24 cellular contexts compared by ENCODE assay signal in the genomic region with DNA sequence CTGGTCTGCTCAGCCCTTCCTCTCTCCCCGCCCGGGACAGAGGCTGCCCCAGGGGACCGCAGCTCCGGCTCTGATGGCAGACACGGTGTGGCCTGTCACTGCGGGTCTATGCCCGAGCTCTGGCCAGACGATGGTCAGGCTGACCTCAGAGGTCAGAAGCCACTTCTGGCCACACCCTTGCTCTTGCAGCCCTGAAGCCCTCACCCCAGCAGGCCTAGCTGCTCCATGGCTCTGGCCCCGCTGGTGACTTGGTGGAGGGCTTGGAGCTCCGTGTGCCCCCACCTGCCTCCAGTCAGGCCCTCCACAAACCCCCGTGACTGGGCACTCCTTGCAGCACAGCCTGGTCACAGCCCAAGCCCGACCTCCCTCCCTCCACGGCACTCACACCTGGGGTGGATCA. TPM values are rescaled to one million over a fixed set of nuclear protein-coding genes. Genes with fewer than 3 reads are reported as not detected.
"Had no signal": no experiment of that assay in that cellular context is flagged by ENCODE, and none has a peak within 500 bp of the region (broad histone marks: within the 10 kb centered on the region; RNA-seq: fewer than 3 reads in every experiment).

No MANE protein-coding gene starts in this region.

- H2AFZ ChIP-seq: hepatocyte had no signal

- H3K36me3 Mint-ChIP-seq: natural killer cell treated with Interleukin-12 subunit alpha and Interleukin-12 subunit beta and Interleukin-15 and Interleukin-18, amount 100 ng/mL, for 72 hours had no signal

- H3K9me3 ChIP-seq: colonic mucosa, neutrophil, right atrium auricular region, stomach, upper lobe of right lung had no signal

- H3K4me3 Mint-ChIP-seq: endodermal cell; natural killer cell treated with Interleukin-12 subunit alpha and Interleukin-12 subunit beta and Interleukin-15 and Interleukin-18, amount 100 ng/mL, for 72 hours had no signal

- H3K79me2 ChIP-seq: hepatocyte had no signal

- H3K27me3 Mint-ChIP-seq: natural killer cell treated with Interleukin-12 subunit alpha and Interleukin-12 subunit beta and Interleukin-15 and Interleukin-18, amount 100 ng/mL, for 72 hours had no signal

- ATAC-seq: foreskin keratinocyte; left colon; left ventricle myocardium superior; natural killer cell treated with Interleukin-12 subunit alpha and Interleukin-12 subunit beta and Interleukin-15 and Interleukin-18, amount 100 ng/mL, for 72 hours; upper lobe of right lung had no signal

- H3K27ac Mint-ChIP-seq: endodermal cell; natural killer cell treated with Interleukin-12 subunit alpha and Interleukin-12 subunit beta and Interleukin-15 and Interleukin-18, amount 100 ng/mL, for 72 hours had no signal

- H3K36me3 ChIP-seq: colonic mucosa, neutrophil, right atrium auricular region, stomach, upper lobe of right lung had no signal

- DNase-seq: colonic mucosa; effector CD4-positive, alpha-beta T cell; endodermal cell; erythroblast; foreskin keratinocyte; kidney; left colon; left ventricle myocardium superior; mesenchymal stem cell; midbrain; posterior cingulate gyrus; small intestine; stimulated activated CD4-positive, alpha-beta T cell treated with anti-CD3 and anti-CD28 coated beads, Interleukin-12 subunit alpha, Interleukin-12 subunit beta, amount 100 ng/mL, for 4 hours; stimulated activated naive CD4-positive, alpha-beta T cell; stomach; substantia nigra; upper lobe of right lung had no signal

- H3K4me2 ChIP-seq: hepatocyte had no signal

- H3K9me3 Mint-ChIP-seq: endodermal cell; natural killer cell treated with Interleukin-12 subunit alpha and Interleukin-12 subunit beta and Interleukin-15 and Interleukin-18, amount 100 ng/mL, for 72 hours had no signal

- H3K27ac ChIP-seq: colonic mucosa, foreskin keratinocyte, hepatocyte, neutrophil, right atrium auricular region, stomach, upper lobe of right lung had no signal

- H3K4me1 ChIP-seq: colonic mucosa, foreskin keratinocyte, right atrium auricular region had no signal

- FAIRE-seq: endothelial cell of umbilical vein, kidney, small intestine had no signal

- H3K27me3 ChIP-seq: colonic mucosa, foreskin keratinocyte, hepatocyte, neutrophil, right atrium auricular region, upper lobe of right lung had no signal

- H3K4me3 ChIP-seq: colonic mucosa, hepatocyte, lung, right atrium auricular region, stomach, upper lobe of right lung had no signal

RNA-seq across cellular contexts. Expression of a gene that starts 47.6 kb away (rescaled TPM):
- total RNA-seq: dermis microvascular lymphatic vessel endothelial cell; endothelial cell of umbilical vein; natural killer cell treated with Interleukin-12 subunit alpha and Interleukin-12 subunit beta and Interleukin-15 and Interleukin-18, amount 100 ng/mL, for 72 hours had no signal
- polyA plus RNA-seq: endothelial cell of umbilical vein had no signal
